In the genomic region with DNA sequence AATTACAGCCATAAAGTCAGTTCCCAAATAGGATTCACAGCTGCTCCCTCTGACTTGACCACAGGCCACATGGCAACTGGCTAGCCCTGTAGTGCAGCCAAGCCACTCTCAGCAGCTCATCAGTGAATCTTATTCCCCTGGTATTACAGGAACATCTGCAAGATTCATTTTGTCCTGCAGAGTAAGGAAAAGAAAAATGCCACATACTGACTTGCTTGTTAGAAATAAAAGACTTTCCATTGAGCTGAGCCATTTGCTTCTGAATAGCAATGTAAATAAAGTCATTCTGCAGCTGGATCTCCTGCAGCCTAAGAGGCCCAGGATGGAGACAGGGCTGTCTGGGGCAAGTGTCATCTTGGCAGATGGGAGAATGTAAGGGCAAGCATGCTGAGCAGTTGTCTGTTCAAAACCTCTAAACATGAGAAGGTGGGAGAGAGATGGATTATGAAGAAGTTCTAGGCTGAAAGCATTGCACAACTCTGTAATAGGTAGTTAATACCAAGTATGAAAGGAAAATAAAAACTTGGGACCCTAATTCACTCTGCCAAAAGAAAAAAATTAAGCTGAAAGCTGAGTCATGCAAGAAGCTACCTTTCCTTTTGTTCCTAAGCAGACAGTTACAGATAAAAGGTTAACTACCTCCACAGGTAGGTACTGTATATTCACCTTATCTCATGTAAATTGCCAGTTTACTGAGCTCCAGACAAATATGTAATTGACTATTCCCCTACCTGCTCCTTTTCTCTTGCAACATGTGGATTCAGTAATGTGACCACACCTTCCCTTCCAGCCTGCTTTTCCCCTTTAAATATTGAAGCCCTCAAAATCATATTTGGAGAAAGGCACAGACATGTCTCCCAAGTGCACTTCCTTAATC, we compare ENCODE assay signal across 15 cellular contexts.
DNase-seq lines count a peak whose midpoint lies in the region; ATAC-seq lines count a peak whose summit lies in the region.
"Had no signal": no experiment of that assay in that cellular context is flagged by ENCODE, and none has a peak within 500 bp of the region (broad histone marks: within the 10 kb centered on the region; RNA-seq: fewer than 3 reads in every experiment).

No MANE protein-coding gene starts in this region.

- H2AFZ ChIP-seq in neuron (ENCODE audit: low read depth, low read length), result peak overlapping the region; percentile 3

- DNase-seq in DMS153 treated with DMSO at 0.1 percent for 48 hours (lab: John Stamatoyannopoulos, UW; ENCODE audit: unreplicated experiment) (peak; percentile 40), NCI-H146 (lab: John Stamatoyannopoulos, UW) (peak; percentile 91), dedifferentiated amniotic fluid mesenchymal stem cell (ENCODE audit: extremely low spot score) (no peak), NCI-H526 (lab: John Stamatoyannopoulos, UW) (no peak)
- DNase-seq: activated CD4-positive, alpha-beta memory T cell treated with anti-CD3 and anti-CD28 coated beads for 36 hours; activated naive CD4-positive, alpha-beta T cell treated with Interleukin-2 at 50 U/mL for 16 hours; CD4-positive, CD25-positive, alpha-beta regulatory T cell; central memory CD4-positive, alpha-beta T cell; left cardiac atrium; T-helper 1 cell had no signal

- no peak for ATAC-seq in HG02678 (IDR thresholded peaks at IDR 0.05; ENCODE audit: unreplicated experiment)
- ATAC-seq in GM21515 (IDR thresholded peaks at IDR 0.05; ENCODE audit: unreplicated experiment), result no peak
- ATAC-seq: left cardiac atrium; natural killer cell treated with Interleukin-12 subunit alpha and Interleukin-12 subunit beta and Interleukin-15 and Interleukin-18, amount 100 ng/mL, for 72 hours had no signal

- H3K36me3 ChIP-seq in ectodermal cell (ENCODE audit: control insufficient read depth, insufficient read depth, low read length) (no peaks in the 10 kb centered on the region), neuron (ENCODE audit: insufficient read depth, low read length) (no peaks in the 10 kb centered on the region)

- H3K9me3 ChIP-seq in ectodermal cell (ENCODE audit: control insufficient read depth, low read length), result no peaks in the 10 kb centered on the region
- no peaks in the 10 kb centered on the region for H3K9me3 ChIP-seq in neuron (ENCODE audit: low read length)

- H3K27me3 ChIP-seq in ectodermal cell (ENCODE audit: control insufficient read depth, insufficient read depth, low read length, poor library complexity, severe bottlenecking), result no peaks in the 10 kb centered on the region
- H3K27me3 ChIP-seq in neuron (ENCODE audit: insufficient read depth, low read length), result no peaks in the 10 kb centered on the region

- peaks cover 23% of the 10 kb centered on the region for H3K4me1 ChIP-seq in ectodermal cell (ENCODE audit: control insufficient read depth, insufficient read depth, low read length)
- peaks cover 40% of the 10 kb centered on the region for H3K4me1 ChIP-seq in neuron (ENCODE audit: insufficient read depth, low read length)

- no peak overlapping the region for H3K4me3 ChIP-seq in ectodermal cell (ENCODE audit: insufficient read depth, low read depth, low read length)
- no peak overlapping the region for H3K4me3 ChIP-seq in neuron (ENCODE audit: low read length)

- peak overlapping the region; percentile 67 for H3K27ac ChIP-seq in ectodermal cell (ENCODE audit: insufficient read depth, low read depth, low read length, poor library complexity, severe bottlenecking)

Comparison
In these comparisons a context has a peak if more than half of its experiments do, and no peak if none do; other contexts are left out.
1. DNase-seq: peak in DMS153 treated with DMSO at 0.1 percent for 48 hours (single experiment) and NCI-H146 (single experiment); none in dedifferentiated amniotic fluid mesenchymal stem cell (single experiment) and NCI-H526 (0 of 2).